In genomic region chr3:89562373-89562772, GRCh38 we compare ENCODE assay signal across 20 cellular contexts.
DNase-seq lines count a peak whose midpoint lies in the region; ATAC-seq and TF ChIP-seq lines count a peak whose summit lies in the region.
"Had no signal": no experiment of that assay in that cellular context is flagged by ENCODE, and none has a peak within 500 bp of the region (broad histone marks: within the 10 kb centered on the region; RNA-seq: fewer than 3 reads in every experiment).

No MANE protein-coding gene starts in this region.

- H3K4me3 ChIP-seq in SK-N-SH (ENCODE audit: low read depth in 2 of 2, low read length in 1 of 2) (no peak overlapping the region), LNCaP clone FGC (ENCODE audit: low read depth, low read length) (no peak overlapping the region), cardiac fibroblast (replicated peaks in 1 of 2; ENCODE audit: low read depth in 2 of 2, low read length in 2 of 2) (no peak overlapping the region), neural progenitor cell (no peak overlapping the region), mammary epithelial cell (replicated peaks in 1 of 3; ENCODE audit: insufficient read depth in 1 of 3, low read depth in 2 of 3, low read length in 3 of 3) (no peak overlapping the region)
- H3K4me3 ChIP-seq: SK-N-MC had no signal

- no peak for ATAC-seq in SK-N-SH treated with all-trans-retinoic acid at 6 μM for 48 hours

- DNase-seq in SK-N-SH (no peak), LNCaP clone FGC (ENCODE audit: low read depth) (no peak), cardiac fibroblast (ENCODE audit: low read depth in 2 of 2) (peak in 1 of 2 donors; percentile 23), neural progenitor cell (ENCODE audit: low spot score) (no peak), NCI-H2227 (lab: John Stamatoyannopoulos, UW; ENCODE audit: unreplicated experiment) (no peak), AG08395 (ENCODE audit: low spot score) (no peak), mammary epithelial cell (no peak)
- DNase-seq: 8988T; CD4-positive, alpha-beta T cell; COR-L47; DMS79 treated with DMSO at 0.1 percent for 48 hours; NCI-H1417; NCI-H1694 treated with DMSO at 0.1 percent for 48 hours; NCI-H2081 treated with DMSO at 0.1 percent for 48 hours; NCI-H2171 treated with DMSO at 0.1 percent for 48 hours; NCI-H446; NCI-H526; Right ventricle myocardium superior had no signal

- H3K9ac ChIP-seq in SK-N-SH: no peak overlapping the region
- H3K9ac ChIP-seq in neural progenitor cell: no peak overlapping the region
- no peak overlapping the region for H3K9ac ChIP-seq in mammary epithelial cell (ENCODE audit: insufficient read depth, low read length)

- H3K4me2 ChIP-seq in SK-N-SH (no peak overlapping the region), neural progenitor cell (no peak overlapping the region), mammary epithelial cell (ENCODE audit: insufficient read depth, low read depth, low read length) (no peak overlapping the region)

- H3K79me2 ChIP-seq in SK-N-SH (ENCODE audit: insufficient read depth) (no peaks in the 10 kb centered on the region), neural progenitor cell (ENCODE audit: low read depth) (no peaks in the 10 kb centered on the region), mammary epithelial cell (ENCODE audit: insufficient read depth, low read length) (no peaks in the 10 kb centered on the region)

- H4K20me1 ChIP-seq in SK-N-SH (ENCODE audit: insufficient read depth): no peaks in the 10 kb centered on the region
- H4K20me1 ChIP-seq in neural progenitor cell (ENCODE audit: low read depth): no peaks in the 10 kb centered on the region
- no peaks in the 10 kb centered on the region for H4K20me1 ChIP-seq in mammary epithelial cell (ENCODE audit: insufficient read depth, low read length)

- no peaks in the 10 kb centered on the region for H3K4me1 ChIP-seq in SK-N-SH (ENCODE audit: control insufficient read depth in 1 of 2, insufficient read depth in 2 of 2, low read depth in 1 of 2, low read length in 1 of 2)
- H3K4me1 ChIP-seq in neural progenitor cell: no peaks in the 10 kb centered on the region
- H3K4me1 ChIP-seq in mammary epithelial cell (ENCODE audit: insufficient read depth, low read length): peaks cover 41% of the 10 kb centered on the region

- TF ChIP-seq CTCF in SK-N-SH (IDR thresholded peaks at IDR 0.05) (peak; percentile 28; the same call in 1 of the 2 replicates), LNCaP clone FGC (IDR thresholded peaks at IDR 0.05; ENCODE audit: control insufficient read depth, extremely low read depth, insufficient read depth) (peak; percentile 33), cardiac fibroblast (IDR thresholded peaks at IDR 0.05; ENCODE audit: low read depth, low read length) (peak; percentile 8), neural progenitor cell (IDR thresholded peaks at IDR 0.05) (peak; percentile 15), mammary epithelial cell (conservative IDR thresholded peaks at IDR 0.05 in 1 of 2, IDR thresholded peaks at IDR 0.05 in 1 of 2; ENCODE audit: extremely low read depth in 1 of 2, insufficient read depth in 1 of 2, low read depth in 1 of 2, low read length in 2 of 2) (no peak)

- no peaks in the 10 kb centered on the region for H3K27me3 ChIP-seq in SK-N-SH (ENCODE audit: insufficient read depth)
- H3K27me3 ChIP-seq in neural progenitor cell: no peaks in the 10 kb centered on the region
- H3K27me3 ChIP-seq in mammary epithelial cell (ENCODE audit: insufficient read depth, low read length): no peaks in the 10 kb centered on the region

- intact Hi-C loops in mammary epithelial cell (cut with micrococcal nuclease): no loop called here

- dilution Hi-C loops in mammary epithelial cell (cut with HindIII; ENCODE audit: low sequenced_read_pairs): no loop called here

- in situ Hi-C loops in mammary epithelial cell (cut with MboI; ENCODE audit: low sequenced_read_pairs in 2 of 2): no loop called here

- peaks cover 20% of the 10 kb centered on the region for H3K9me3 Mint-ChIP-seq in neural progenitor cell

- TF ChIP-seq EP300 in SK-N-SH (IDR thresholded peaks at IDR 0.05; ENCODE audit: borderline replicate concordance in 1 of 2, low read depth in 1 of 2, low read length in 1 of 2): no peak

- H3K4me1 Mint-ChIP-seq in neural progenitor cell: no peaks in the 10 kb centered on the region

- no peak for TF ChIP-seq RAD21 in SK-N-SH (IDR thresholded peaks at IDR 0.05; ENCODE audit: low read length)

- H3K9me3 ChIP-seq in SK-N-SH (no peaks in the 10 kb centered on the region), neural progenitor cell (ENCODE audit: low read depth) (no peaks in the 10 kb centered on the region), mammary epithelial cell (replicated peaks; ENCODE audit: insufficient read depth, low read length) (no peaks in the 10 kb centered on the region)

- no peaks in the 10 kb centered on the region for H3F3A ChIP-seq in SK-N-SH (replicated peaks; ENCODE audit: insufficient read depth)
- H3F3A ChIP-seq in neural progenitor cell (ENCODE audit: low read depth): no peaks in the 10 kb centered on the region

- H3K27me3 Mint-ChIP-seq in neural progenitor cell (ENCODE audit: insufficient read depth, low read depth): no peaks in the 10 kb centered on the region
- H3K27me3 Mint-ChIP-seq: CD4-positive, alpha-beta T cell had no signal

- no peak overlapping the region for H3K4me3 Mint-ChIP-seq in neural progenitor cell
- H3K4me3 Mint-ChIP-seq: CD4-positive, alpha-beta T cell had no signal

- H3K27ac ChIP-seq in SK-N-SH (ENCODE audit: low read depth in 2 of 2, low read length in 1 of 2) (no peak overlapping the region), neural progenitor cell (no peak overlapping the region), mammary epithelial cell (ENCODE audit: insufficient read depth, low read depth, low read length) (no peak overlapping the region)
- H3K27ac ChIP-seq: SK-N-MC had no signal

- H3K36me3 ChIP-seq in SK-N-SH (replicated peaks in 1 of 2; ENCODE audit: control insufficient read depth in 1 of 2, insufficient read depth in 2 of 2, low read length in 1 of 2): no peaks in the 10 kb centered on the region
- no peaks in the 10 kb centered on the region for H3K36me3 ChIP-seq in neural progenitor cell
- no peaks in the 10 kb centered on the region for H3K36me3 ChIP-seq in mammary epithelial cell (ENCODE audit: insufficient read depth, low read length)

- WGBS in SK-N-SH (ENCODE audit: low lambda C conversion rate): 0% methylated on average over 1 of the region's 1 CpG
- WGBS in mammary epithelial cell (ENCODE audit: low coverage, missing lambda C conversion rate): 100% methylated on average over 1 of the region's 1 CpG

- no peak overlapping the region for H2AFZ ChIP-seq in SK-N-SH (ENCODE audit: low read depth)
- H2AFZ ChIP-seq in neural progenitor cell (replicated peaks): peak overlapping the region; percentile 54
- H2AFZ ChIP-seq in mammary epithelial cell (ENCODE audit: low read depth, low read length): no peak overlapping the region

- POLR2A ChIA-PET in SK-N-SH (lab: Yijun Ruan, JAX): no interaction called here

- CTCF ChIA-PET in SK-N-SH (lab: Yijun Ruan, JAX): interaction anchor here (1.2 kb wide), 1 partner anchor 528 kb away, joined by 4 read pairs; no protein-coding TSS in a partner anchor
- CTCF ChIA-PET in mammary epithelial cell (lab: Charles Lee; ENCODE audit: low non-redundant PET): no interaction called here

- no peak overlapping the region for H3K27ac Mint-ChIP-seq in neural progenitor cell
- H3K27ac Mint-ChIP-seq: CD4-positive, alpha-beta T cell had no signal

- H3K9me2 ChIP-seq in SK-N-SH: no peaks in the 10 kb centered on the region

- no peaks in the 10 kb centered on the region for H3K36me3 Mint-ChIP-seq in neural progenitor cell

- BruUV-seq in mammary epithelial cell (replicated peaks; lab: Mats Ljungman, UMichigan): no TSS peak

TF ChIP-seq in SK-N-SH treated with all-trans-retinoic acid at 6 μM for 48 hours, 23 proteins besides CTCF, POLR2A, EP300 and RAD21 (continues in another document):
- TF ChIP-seq CREB5 (CRISPR knock-in tag; IDR thresholded peaks at IDR 0.05; ENCODE audit: low read depth): no peak
- TF ChIP-seq ESRRG (CRISPR knock-in tag; IDR thresholded peaks at IDR 0.05): no peak
- no peak for TF ChIP-seq ZC3H10 (CRISPR knock-in tag; IDR thresholded peaks at IDR 0.05)
- no peak for TF ChIP-seq BACH2 (CRISPR knock-in tag; IDR thresholded peaks at IDR 0.05; ENCODE audit: borderline replicate concordance)
- TF ChIP-seq RARB (CRISPR knock-in tag; IDR thresholded peaks at IDR 0.05): no peak
- TF ChIP-seq ARNTL (CRISPR knock-in tag; IDR thresholded peaks at IDR 0.05; ENCODE audit: borderline replicate concordance, low read depth): no peak
- no peak for TF ChIP-seq TOX (CRISPR knock-in tag; IDR thresholded peaks at IDR 0.05; ENCODE audit: borderline replicate concordance)
- no peak for TF ChIP-seq ZNF8 (CRISPR knock-in tag; IDR thresholded peaks at IDR 0.05)
- no peak for TF ChIP-seq POU6F1 (CRISPR knock-in tag; IDR thresholded peaks at IDR 0.05; ENCODE audit: borderline replicate concordance, low read depth)
- no peak for TF ChIP-seq ZNF565 (CRISPR knock-in tag; conservative IDR thresholded peaks at IDR 0.05; ENCODE audit: low read depth)
- TF ChIP-seq ZFP30 (CRISPR knock-in tag; IDR thresholded peaks at IDR 0.05): no peak
- TF ChIP-seq ZNF70 (CRISPR knock-in tag; IDR thresholded peaks at IDR 0.05): no peak
- no peak for TF ChIP-seq SNAI2 (CRISPR knock-in tag; IDR thresholded peaks at IDR 0.05)

Comparison
In these comparisons a context has a peak if more than half of its experiments do, and no peak if none do; other contexts are left out.
1. CTCF ChIP-seq: peak in SK-N-SH (single experiment), LNCaP clone FGC (single experiment), cardiac fibroblast (single experiment) and neural progenitor cell (single experiment); none in mammary epithelial cell (0 of 2).